Comparison of ENCODE assay signal across 35 cellular contexts in genomic region chr7:15284406-15284805, GRCh38.
"Had no signal": no experiment of that assay in that cellular context is flagged by ENCODE, and none has a peak within 500 bp of the region (broad histone marks: within the 10 kb centered on the region; RNA-seq: fewer than 3 reads in every experiment).

No MANE protein-coding gene starts in this region.

- H3K4me3 ChIP-seq: adrenal gland, body of pancreas, breast epithelium had no signal

- H3K4me3 Mint-ChIP-seq: activated CD4-positive, alpha-beta memory T cell treated with anti-CD3 and anti-CD28 coated beads, Interleukin-2, amount 10 ng/mL, durations not matched to agents 7 days and 5 days; activated CD4-positive, alpha-beta T cell treated with anti-CD3 and anti-CD28 coated beads for 36 hours; activated CD4-positive, alpha-beta T cell treated with anti-CD3 and anti-CD28 coated beads, Interleukin-2, amount 10 ng/mL, durations not matched to agents 7 days and 5 days; activated CD8-positive, alpha-beta memory T cell treated with anti-CD3 and anti-CD28 coated beads, Interleukin-2, amount 10 ng/mL, durations not matched to agents 7 days and 5 days; activated CD8-positive, alpha-beta T cell treated with anti-CD3 and anti-CD28 coated beads, Interleukin-2, amount 10 ng/mL, durations not matched to agents 7 days and 5 days; activated naive CD4-positive, alpha-beta T cell treated with anti-CD3 and anti-CD28 coated beads, Interleukin-2, amount 10 ng/mL, durations not matched to agents 7 days and 5 days; activated naive CD4-positive, alpha-beta T cell treated with anti-CD3 and anti-CD28 coated beads, Interleukin-2, amount 50 U/mL, for 24 hours; activated naive CD8-positive, alpha-beta T cell; activated naive CD8-positive, alpha-beta T cell treated with anti-CD3 and anti-CD28 coated beads, Interleukin-2, amount 10 ng/mL, durations not matched to agents 7 days and 5 days; activated naive CD8-positive, alpha-beta T cell treated with anti-CD3 and anti-CD28 coated beads, Interleukin-2, amount 50 U/mL, for 24 hours; activated T-cell treated with anti-CD3 and anti-CD28 coated beads, Interleukin-2, amount 50 U/mL, for 24 hours; T-cell; T-helper 17 cell; WTC11 had no signal

- FAIRE-seq: astrocyte, TTC549 had no signal

- H3K27me3 Mint-ChIP-seq: activated CD4-positive, alpha-beta memory T cell treated with anti-CD3 and anti-CD28 coated beads, Interleukin-2, amount 10 ng/mL, durations not matched to agents 7 days and 5 days; activated CD4-positive, alpha-beta T cell treated with anti-CD3 and anti-CD28 coated beads for 36 hours; activated CD4-positive, alpha-beta T cell treated with anti-CD3 and anti-CD28 coated beads, Interleukin-2, amount 10 ng/mL, durations not matched to agents 7 days and 5 days; activated CD8-positive, alpha-beta memory T cell treated with anti-CD3 and anti-CD28 coated beads, Interleukin-2, amount 10 ng/mL, durations not matched to agents 7 days and 5 days; activated naive CD4-positive, alpha-beta T cell treated with anti-CD3 and anti-CD28 coated beads, Interleukin-2, amount 10 ng/mL, durations not matched to agents 7 days and 5 days; activated naive CD4-positive, alpha-beta T cell treated with anti-CD3 and anti-CD28 coated beads, Interleukin-2, amount 50 U/mL, for 24 hours; activated naive CD8-positive, alpha-beta T cell; activated naive CD8-positive, alpha-beta T cell treated with anti-CD3 and anti-CD28 coated beads, Interleukin-2, amount 10 ng/mL, durations not matched to agents 7 days and 5 days; activated naive CD8-positive, alpha-beta T cell treated with anti-CD3 and anti-CD28 coated beads, Interleukin-2, amount 50 U/mL, for 24 hours; activated T-cell treated with anti-CD3 and anti-CD28 coated beads, Interleukin-2, amount 50 U/mL, for 24 hours; T-cell; T-helper 17 cell had no signal

- H3K36me3 ChIP-seq: adrenal gland, brain microvascular endothelial cell, WERI-Rb-1 had no signal

- H3K4me1 Mint-ChIP-seq: activated CD4-positive, alpha-beta memory T cell treated with anti-CD3 and anti-CD28 coated beads, Interleukin-2, amount 10 ng/mL, durations not matched to agents 7 days and 5 days; activated CD4-positive, alpha-beta T cell treated with anti-CD3 and anti-CD28 coated beads for 36 hours; activated CD4-positive, alpha-beta T cell treated with anti-CD3 and anti-CD28 coated beads, Interleukin-2, amount 10 ng/mL, durations not matched to agents 7 days and 5 days; activated CD8-positive, alpha-beta memory T cell treated with anti-CD3 and anti-CD28 coated beads, Interleukin-2, amount 10 ng/mL, durations not matched to agents 7 days and 5 days; activated naive CD4-positive, alpha-beta T cell treated with anti-CD3 and anti-CD28 coated beads, Interleukin-2, amount 10 ng/mL, durations not matched to agents 7 days and 5 days; activated naive CD4-positive, alpha-beta T cell treated with anti-CD3 and anti-CD28 coated beads, Interleukin-2, amount 50 U/mL, for 24 hours; activated naive CD8-positive, alpha-beta T cell treated with anti-CD3 and anti-CD28 coated beads, Interleukin-2, amount 10 ng/mL, durations not matched to agents 7 days and 5 days; activated naive CD8-positive, alpha-beta T cell treated with anti-CD3 and anti-CD28 coated beads, Interleukin-2, amount 50 U/mL, for 24 hours; T-cell; T-helper 17 cell had no signal

- H3K27ac Mint-ChIP-seq: activated CD4-positive, alpha-beta memory T cell treated with anti-CD3 and anti-CD28 coated beads, Interleukin-2, amount 10 ng/mL, durations not matched to agents 7 days and 5 days; activated CD4-positive, alpha-beta T cell treated with anti-CD3 and anti-CD28 coated beads for 36 hours; activated CD4-positive, alpha-beta T cell treated with anti-CD3 and anti-CD28 coated beads, Interleukin-2, amount 10 ng/mL, durations not matched to agents 7 days and 5 days; activated CD8-positive, alpha-beta memory T cell treated with anti-CD3 and anti-CD28 coated beads, Interleukin-2, amount 10 ng/mL, durations not matched to agents 7 days and 5 days; activated CD8-positive, alpha-beta T cell treated with anti-CD3 and anti-CD28 coated beads, Interleukin-2, amount 10 ng/mL, durations not matched to agents 7 days and 5 days; activated naive CD4-positive, alpha-beta T cell treated with anti-CD3 and anti-CD28 coated beads, Interleukin-2, amount 10 ng/mL, durations not matched to agents 7 days and 5 days; activated naive CD4-positive, alpha-beta T cell treated with anti-CD3 and anti-CD28 coated beads, Interleukin-2, amount 50 U/mL, for 24 hours; activated naive CD8-positive, alpha-beta T cell; activated naive CD8-positive, alpha-beta T cell treated with anti-CD3 and anti-CD28 coated beads, Interleukin-2, amount 10 ng/mL, durations not matched to agents 7 days and 5 days; activated naive CD8-positive, alpha-beta T cell treated with anti-CD3 and anti-CD28 coated beads, Interleukin-2, amount 50 U/mL, for 24 hours; activated T-cell treated with anti-CD3 and anti-CD28 coated beads, Interleukin-2, amount 50 U/mL, for 24 hours; activated T-helper 2 cell treated with anti-CD3 and anti-CD28 coated beads, Interferon-gamma antibody, Interleukin-2, Interleukin-4, amounts not matched to agents 10 μg/mL and 5 μg/mL and 100 μg/mL, durations not matched to agents 14 hours and 24 hours and 36 hours; T-cell; T-helper 17 cell; WTC11 had no signal

- DNase-seq: activated CD4-positive, alpha-beta memory T cell treated with anti-CD3 and anti-CD28 coated beads, Interleukin-2, amount 10 ng/mL, durations not matched to agents 7 days and 5 days; activated CD4-positive, alpha-beta T cell treated with anti-CD3 and anti-CD28 coated beads for 1 hour; activated CD4-positive, alpha-beta T cell treated with anti-CD3 and anti-CD28 coated beads for 36 hours; activated CD4-positive, alpha-beta T cell treated with anti-CD3 and anti-CD28 coated beads for 48 hours; activated CD4-positive, alpha-beta T cell treated with anti-CD3 and anti-CD28 coated beads, Interleukin-2, amount 10 ng/mL, durations not matched to agents 7 days and 5 days; activated CD4-positive, alpha-beta T cell treated with anti-CD3 and anti-CD28 coated beads, Interleukin-2, amount 50 U/mL, for 48 hours; activated CD4-positive, CD25-positive, alpha-beta regulatory T cell; activated CD8-positive, alpha-beta memory T cell treated with anti-CD3 and anti-CD28 coated beads for 24 hours; activated CD8-positive, alpha-beta memory T cell treated with anti-CD3 and anti-CD28 coated beads, Interleukin-2, amount 10 ng/mL, durations not matched to agents 7 days and 5 days; activated CD8-positive, alpha-beta memory T cell treated with anti-CD3 and anti-CD28 coated beads, Interleukin-2, amount 50 U/mL, for 48 hours; activated CD8-positive, alpha-beta T cell treated with anti-CD3 and anti-CD28 coated beads, Interleukin-2, amount 10 ng/mL, durations not matched to agents 7 days and 5 days; activated effector memory CD4-positive, alpha-beta T cell treated with Interleukin-2 at 50 U/mL for 16 hours; activated gamma-delta T cell; activated naive CD4-positive, alpha-beta T cell treated with anti-CD3 and anti-CD28 coated beads, Interleukin-2, amount 10 ng/mL, durations not matched to agents 7 days and 5 days; activated naive CD4-positive, alpha-beta T cell treated with Interleukin-2 at 50 U/mL for 16 hours; activated naive CD8-positive, alpha-beta T cell treated with anti-CD3 and anti-CD28 coated beads, Interleukin-2, amount 10 ng/mL, durations not matched to agents 7 days and 5 days; activated naive CD8-positive, alpha-beta T cell treated with anti-CD3 and anti-CD28 coated beads, Interleukin-2, amount 50 U/mL, for 24 hours; activated T-cell treated with anti-CD3 and anti-CD28 coated beads, Interleukin-2, amount 50 U/mL, for 24 hours; activated T-cell treated with anti-CD3 and anti-CD28 coated beads, Interleukin-2, amount 50 U/mL, for 48 hours; adrenal gland; amniotic stem cell; aorta; body of pancreas; brain microvascular endothelial cell; central memory CD4-positive, alpha-beta T cell; T-cell; T-helper 17 cell; WERI-Rb-1 had no signal

- H3K9me3 ChIP-seq: body of pancreas had no signal

- H3K27ac ChIP-seq: adrenal gland, body of pancreas, brain microvascular endothelial cell, breast epithelium, WERI-Rb-1 had no signal

- H3K36me3 Mint-ChIP-seq: activated CD8-positive, alpha-beta memory T cell treated with anti-CD3 and anti-CD28 coated beads, Interleukin-2, amount 10 ng/mL, durations not matched to agents 7 days and 5 days; activated naive CD4-positive, alpha-beta T cell treated with anti-CD3 and anti-CD28 coated beads, Interleukin-2, amount 10 ng/mL, durations not matched to agents 7 days and 5 days; activated naive CD4-positive, alpha-beta T cell treated with anti-CD3 and anti-CD28 coated beads, Interleukin-2, amount 50 U/mL, for 24 hours; activated naive CD8-positive, alpha-beta T cell; activated naive CD8-positive, alpha-beta T cell treated with anti-CD3 and anti-CD28 coated beads, Interleukin-2, amount 10 ng/mL, durations not matched to agents 7 days and 5 days; T-cell; WTC11 had no signal

- H3K4me1 ChIP-seq: adrenal gland, body of pancreas, breast epithelium had no signal

- H3K27me3 ChIP-seq: adrenal gland, body of pancreas, brain microvascular endothelial cell, breast epithelium had no signal
